Comparison of ENCODE assay signal across 1 cellular context in genomic region chr2:191245046-191245868, GRCh38.
TF ChIP-seq lines count a peak whose summit lies in the region.

TSS of gene MYO1B (plus strand) at chr2:191245404. CDS start at chr2:191276896, 31,492 bp downstream.

TF ChIP-seq in K562, 482 proteins besides CTCF, POLR2A, EP300 and RAD21 (continued from another document):
- no peak for TF ChIP-seq IRF2 (CRISPR knock-in tag; IDR thresholded peaks at IDR 0.05)
